In genomic region chr3:40920041-40920440, GRCh38 we compare ENCODE assay signal across 1 cellular context.
TF ChIP-seq lines count a peak whose summit lies in the region.

No MANE protein-coding gene starts in this region.

TF ChIP-seq in WTC11, 78 proteins besides CTCF, POLR2A, EP300 and RAD21 (continued from another document):
- no peak for TF ChIP-seq NFATC4 (CRISPR knock-in tag; IDR thresholded peaks at IDR 0.05)
- no peak for TF ChIP-seq IRF2 (CRISPR knock-in tag; IDR thresholded peaks at IDR 0.05; ENCODE audit: borderline replicate concordance, low read depth)
